10 cellular contexts compared by ENCODE assay signal in genomic region chr17:17013828-17014747, GRCh38. TPM values are rescaled to one million over a fixed set of nuclear protein-coding genes. Genes with fewer than 3 reads are reported as not detected.
DNase-seq lines count a peak whose midpoint lies in the region; ATAC-seq, FAIRE-seq and TF ChIP-seq lines count a peak whose summit lies in the region.
"Not testable (repeated sequence)": the region's sequence is repeated elsewhere in the genome, so short reads cannot be mapped to it uniquely, and the experiment has no call there.
"Had no signal": no experiment of that assay in that cellular context is flagged by ENCODE, and none has a peak within 500 bp of the region (broad histone marks: within the 10 kb centered on the region; RNA-seq: fewer than 3 reads in every experiment).

No MANE protein-coding gene starts in this region.

- not testable (repeated sequence) for ATAC-seq in Right ventricle myocardium superior (ENCODE audit: poor library complexity); mucosa of descending colon; upper lobe of right lung

- FAIRE-seq in astrocyte (lab: Jason Lieb, UNC), result not testable (repeated sequence)

- peak in 2 of 3 donors; percentile 31 to 42 for DNase-seq in Peyer's patch
- not testable (repeated sequence) for DNase-seq in astrocyte (ENCODE audit: low read depth)
- peak in 1 of 10 donors; percentile 2 for DNase-seq in dorsolateral prefrontal cortex
- DNase-seq in Right ventricle myocardium superior, result peak; percentile 20
- peak in 2 of 3 donors; percentile 11 to 27 for DNase-seq in mucosa of descending colon
- peak; percentile 62 for DNase-seq in posterior vena cava (ENCODE audit: low spot score)
- DNase-seq in upper lobe of right lung, result peak; percentile 50

- not testable (repeated sequence) for H3K36me3 ChIP-seq in BLaER1 treated with 17β-estradiol and CSF1 and Interleukin-3, amounts not matched to agents 10 nM and 100 nM; Peyer's patch; astrocyte (ENCODE audit: insufficient read depth, low read length); mucosa of descending colon (ENCODE audit: low read depth); upper lobe of right lung

- peaks cover 45 to 77% (median 70%) of the 10 kb centered on the region in 10 experiments for H3K4me1 ChIP-seq in BLaER1 treated with 17β-estradiol and CSF1 and Interleukin-3, amounts not matched to agents 10 nM and 100 nM
- H3K4me1 ChIP-seq in Peyer's patch; astrocyte (ENCODE audit: insufficient read depth, low read length); mucosa of descending colon (ENCODE audit: low read depth): not testable (repeated sequence)
- peaks cover 18% of the 10 kb centered on the region for H3K4me1 ChIP-seq in upper lobe of right lung

- H3K27me3 ChIP-seq in BLaER1 treated with 17β-estradiol and CSF1 and Interleukin-3, amounts not matched to agents 10 nM and 100 nM, result peaks cover 0 to 13% (median 0%) of the 10 kb centered on the region in 11 experiments; a peak in 4 of 22 replicates
- not testable (repeated sequence) for H3K27me3 ChIP-seq in Peyer's patch; astrocyte (ENCODE audit: insufficient read depth, low read length); dorsolateral prefrontal cortex; upper lobe of right lung

- not testable (repeated sequence) for H3K27ac Mint-ChIP-seq in astrocyte (ENCODE audit: unreplicated experiment)

- H3K36me3 Mint-ChIP-seq in astrocyte (ENCODE audit: low read depth, unreplicated experiment), result not testable (repeated sequence)

- not testable (repeated sequence) for H3K9ac ChIP-seq in BLaER1 treated with 17β-estradiol and CSF1 and Interleukin-3, amounts not matched to agents 10 nM and 100 nM; astrocyte (ENCODE audit: low read length)

- H3K27ac ChIP-seq in BLaER1 treated with 17β-estradiol and CSF1 and Interleukin-3, amounts not matched to agents 10 nM and 100 nM; Peyer's patch; astrocyte (ENCODE audit: low read depth, low read length); upper lobe of right lung: not testable (repeated sequence)
- H3K27ac ChIP-seq in dorsolateral prefrontal cortex, result peak overlapping the region in 25 of 59 donors; percentile 18 to 80 (median 47)

- TF ChIP-seq CTCF in Peyer's patch (IDR thresholded peaks at IDR 0.05); astrocyte (IDR thresholded peaks at IDR 0.05; ENCODE audit: insufficient read depth, low read depth, low read length); dorsolateral prefrontal cortex (IDR thresholded peaks at IDR 0.05 in 54 of 56, conservative IDR thresholded peaks at IDR 0.05 in 2 of 56; ENCODE audit: low read depth in 1 of 56, partially characterized antibody in 56 of 56); mucosa of descending colon (IDR thresholded peaks at IDR 0.05); upper lobe of right lung (IDR thresholded peaks at IDR 0.05): not testable (repeated sequence)

- H2AFZ ChIP-seq in astrocyte (ENCODE audit: low read depth, low read length), result not testable (repeated sequence)

- TF ChIP-seq POLR2A in Peyer's patch (IDR thresholded peaks at IDR 0.05), result not testable (repeated sequence)

- H4K20me1 ChIP-seq in BLaER1 treated with 17β-estradiol and CSF1 and Interleukin-3, amounts not matched to agents 10 nM and 100 nM; astrocyte (ENCODE audit: insufficient read depth, low read length): not testable (repeated sequence)

- H3K27me3 Mint-ChIP-seq in astrocyte (ENCODE audit: low read depth, unreplicated experiment), result not testable (repeated sequence)

- not testable (repeated sequence) for H3K79me2 ChIP-seq in astrocyte (ENCODE audit: insufficient read depth, low read length)

- H3K9me3 ChIP-seq in BLaER1 treated with 17β-estradiol and CSF1 and Interleukin-3, amounts not matched to agents 10 nM and 100 nM (replicated peaks in 1 of 11); Peyer's patch; astrocyte (ENCODE audit: insufficient read depth, low read depth, low read length); mucosa of descending colon; upper lobe of right lung: not testable (repeated sequence)

- not testable (repeated sequence) for H3K4me3 Mint-ChIP-seq in astrocyte (ENCODE audit: unreplicated experiment)

- intact Hi-C loops in dorsolateral prefrontal cortex (cut with DNase I); Right ventricle myocardium superior (cut with DNase I); mucosa of descending colon (cut with DNase I, micrococcal nuclease); posterior vena cava (cut with DNase I); upper lobe of right lung (cut with DNase I): not testable (repeated sequence)

- not testable (repeated sequence) for H3K4me1 Mint-ChIP-seq in astrocyte (ENCODE audit: low read depth, unreplicated experiment)

- peak overlapping the region in 9 of 11 experiments; percentile 10 to 91 (median 74); a peak in 11 of 22 replicates for H3K4me2 ChIP-seq in BLaER1 treated with 17β-estradiol and CSF1 and Interleukin-3, amounts not matched to agents 10 nM and 100 nM
- H3K4me2 ChIP-seq in astrocyte (ENCODE audit: low read length), result peak overlapping the region; percentile 57

- not testable (repeated sequence) for H3K9me3 Mint-ChIP-seq in astrocyte (ENCODE audit: unreplicated experiment)

- H3K4me3 ChIP-seq in BLaER1 treated with 17β-estradiol and CSF1 and Interleukin-3, amounts not matched to agents 10 nM and 100 nM; Peyer's patch; astrocyte (ENCODE audit: insufficient read depth, low read depth, low read length); mucosa of descending colon; upper lobe of right lung: not testable (repeated sequence)
- H3K4me3 ChIP-seq in dorsolateral prefrontal cortex, result peak overlapping the region in 33 of 59 donors; percentile 0 to 44 (median 25)

RNA-seq across cellular contexts. Expression of gene MPRIP, which starts 28.2 kb away (rescaled TPM):
- total RNA-seq in Peyer's patch, result 100 to 1,000 TPM; 141 to 305 (median 291) TPM
- 163 and 176 TPM in 2 replicates for total RNA-seq in astrocyte
- total RNA-seq in dorsolateral prefrontal cortex, result 100 to 1,000 TPM; 402 to 682 (median 476) TPM
- 280 TPM for total RNA-seq in Right ventricle myocardium superior
- total RNA-seq in mucosa of descending colon, result 100 to 1,000 TPM; 150 to 249 (median 231) TPM
- 100 to 1,000 TPM; 359 to 405 TPM for total RNA-seq in posterior vena cava
- total RNA-seq in upper lobe of right lung, result 333 TPM

RNA-seq across cellular contexts. Expression of gene TNFRSF13B, which starts 42.2 kb away (rescaled TPM):
- total RNA-seq in Peyer's patch (10 to 100 TPM in 1 of 4 donors, 1 to 10 TPM in 1, not detected in 2; 3.2 to 86.6 TPM), astrocyte (not detected in 2 replicates), dorsolateral prefrontal cortex (under 1 TPM in 4 of 120 experiments, not detected in 116; 0.22 to 0.76 (median 0.41) TPM), Right ventricle myocardium superior (not detected), mucosa of descending colon (1 to 10 TPM in 1 of 3 donors, under 1 TPM in 2; 0.38 to 1.4 (median 0.98) TPM), posterior vena cava (not detected), upper lobe of right lung (not detected)
- total RNA-seq: H1, IMR-90 had no signal
